Comparison of ENCODE assay signal across 9 cellular contexts in genomic region chr9:132770775-132771310, GRCh38.
DNase-seq lines count a peak whose midpoint lies in the region; ATAC-seq and TF ChIP-seq lines count a peak whose summit lies in the region.
"Had no signal": no experiment of that assay in that cellular context is flagged by ENCODE, and none has a peak within 500 bp of the region (broad histone marks: within the 10 kb centered on the region; RNA-seq: fewer than 3 reads in every experiment).

No MANE protein-coding gene starts in this region.

- H3K9me3 Mint-ChIP-seq in naive thymus-derived CD8-positive, alpha-beta T cell: peaks cover 0 to 6% (median 0%) of the 10 kb centered on the region in 9 donors

- H3K36me3 Mint-ChIP-seq in naive thymus-derived CD8-positive, alpha-beta T cell: no peaks in the 10 kb centered on the region

- POLR2A ChIA-PET in AG04450 (lab: Yijun Ruan, JAX): interaction anchor here (1.7 kb wide), 1 partner anchor 14 kb away, joined by 5 read pairs; no protein-coding TSS in a partner anchor
- POLR2A ChIA-PET in naive thymus-derived CD8-positive, alpha-beta T cell (lab: Charles Lee): no interaction called here

- CTCF ChIA-PET in AG04450 (lab: Charles Lee): interaction anchor here (0.5 kb wide), 1 partner anchor 9 kb away, joined by 10 read pairs; no protein-coding TSS in a partner anchor

- peak overlapping the region; percentile 52 to 100 (median 99) for H3K4me3 Mint-ChIP-seq in naive thymus-derived CD8-positive, alpha-beta T cell

- TF ChIP-seq CTCF in AG04450 (IDR thresholded peaks at IDR 0.05; ENCODE audit: low read depth, low read length) (no peak), BE2C (IDR thresholded peaks at IDR 0.05; ENCODE audit: low read depth, low read length) (no peak)

- H3K27me3 ChIP-seq in AG04450 (ENCODE audit: control insufficient read depth, insufficient read depth, low read length) (peaks cover 1% of the 10 kb centered on the region), HUES6 (ENCODE audit: control insufficient read depth, insufficient read depth, low read length) (peaks cover 15% of the 10 kb centered on the region), ectodermal cell (ENCODE audit: control insufficient read depth, insufficient read depth, low read length, poor library complexity, severe bottlenecking) (peaks cover 13% of the 10 kb centered on the region), BE2C (no peaks in the 10 kb centered on the region)

- H3K36me3 ChIP-seq in HUES6 (ENCODE audit: control insufficient read depth, insufficient read depth, low read length) (no peaks in the 10 kb centered on the region), ectodermal cell (ENCODE audit: control insufficient read depth, insufficient read depth, low read length) (no peaks in the 10 kb centered on the region), BE2C (no peaks in the 10 kb centered on the region)

- H3K27ac Mint-ChIP-seq in naive thymus-derived CD8-positive, alpha-beta T cell: peak overlapping the region in 7 of 10 donors; percentile 41 to 99 (median 96)

- H3K4me1 ChIP-seq in HUES6 (ENCODE audit: control insufficient read depth, insufficient read depth, low read length) (peaks cover 5% of the 10 kb centered on the region), ectodermal cell (ENCODE audit: control insufficient read depth, insufficient read depth, low read length) (peaks cover 5% of the 10 kb centered on the region), BE2C (no peaks in the 10 kb centered on the region)

- H3K4me1 Mint-ChIP-seq in naive thymus-derived CD8-positive, alpha-beta T cell: peaks cover 13 to 26% (median 20%) of the 10 kb centered on the region in 4 donors

- H3K27ac ChIP-seq in AG04450 (ENCODE audit: low read depth, low read length): no peak overlapping the region
- no peak overlapping the region for H3K27ac ChIP-seq in HUES6 (ENCODE audit: low read depth, low read length)
- no peak overlapping the region for H3K27ac ChIP-seq in ectodermal cell (ENCODE audit: insufficient read depth, low read depth, low read length, poor library complexity, severe bottlenecking)

- no peak for ATAC-seq in naive thymus-derived CD8-positive, alpha-beta T cell

- 72 to 76% methylated on average over 10 of the region's 10 CpGs for WGBS in ectodermal cell, 2 experiments

- H3K9me3 ChIP-seq in AG04450 (ENCODE audit: control insufficient read depth, insufficient read depth, low read length): peaks cover 20% of the 10 kb centered on the region
- H3K9me3 ChIP-seq in HUES6 (ENCODE audit: control insufficient read depth, insufficient read depth, low read depth, low read length): peaks cover 10% of the 10 kb centered on the region
- H3K9me3 ChIP-seq in ectodermal cell (ENCODE audit: control insufficient read depth, low read length): no peaks in the 10 kb centered on the region
- no peaks in the 10 kb centered on the region for H3K9me3 ChIP-seq in BE2C

- H3K4me3 ChIP-seq in AG04450 (ENCODE audit: low read depth, low read length) (peak overlapping the region; percentile 75), HUES6 (ENCODE audit: low read depth, low read length) (peak overlapping the region; percentile 79), ectodermal cell (ENCODE audit: insufficient read depth, low read depth, low read length) (peak overlapping the region; percentile 63), BE2C (ENCODE audit: low read depth, low read length) (no peak overlapping the region)

- DNase-seq in AG04450 (ENCODE audit: low read depth, low spot score) (no peak), Ammon's horn (ENCODE audit: low spot score) (no peak), iPS-NIHi11 (ENCODE audit: low spot score) (no peak), BE2C (no peak)
- DNase-seq in naive thymus-derived CD8-positive, alpha-beta T cell: no peak
- no peak for DNase-seq in activated effector memory CD4-positive, alpha-beta T cell treated with anti-CD3 and anti-CD28 coated beads, Interleukin-2, amount 50 U/mL, for 16 hours
- DNase-seq: NCI-H2171 had no signal

- no peaks in the 10 kb centered on the region for H3K27me3 Mint-ChIP-seq in naive thymus-derived CD8-positive, alpha-beta T cell

- peak overlapping the region; percentile 50 for H3K9ac ChIP-seq in HUES6 (ENCODE audit: low read length)
